Comparison of ENCODE assay signal across 10 cellular contexts in genomic region chr19:55254625-55254977, GRCh38. TPM values are rescaled to one million over a fixed set of nuclear protein-coding genes. Genes with fewer than 3 reads are reported as not detected.
A peak's percentile ranks its signal among the peaks of the same experiment; 100 is the strongest.
DNase-seq lines count a peak whose midpoint lies in the region; ATAC-seq, FAIRE-seq and TF ChIP-seq lines count a peak whose summit lies in the region.
"Had no signal": no experiment of that assay in that cellular context is flagged by ENCODE, and none has a peak within 500 bp of the region (broad histone marks: within the 10 kb centered on the region; RNA-seq: fewer than 3 reads in every experiment).

No MANE protein-coding gene starts in this region.

- H3K27ac Mint-ChIP-seq in effector memory CD8-positive, alpha-beta T cell = peak overlapping the region; percentile 96 to 97

- no peaks in the 10 kb centered on the region for H3K27me3 ChIP-seq in PC-3 (ENCODE audit: low read length)
- H3K27me3 ChIP-seq in skeletal muscle tissue (ENCODE audit: control insufficient read depth in 3 of 3, insufficient read depth in 3 of 3, low read length in 3 of 3) = no peaks in the 10 kb centered on the region
- H3K27me3 ChIP-seq: gastrocnemius medialis had no signal

- no peaks in the 10 kb centered on the region for H3K9me3 Mint-ChIP-seq in effector memory CD8-positive, alpha-beta T cell

- peak overlapping the region; percentile 95 for H3K27ac ChIP-seq in PC-3 (ENCODE audit: low read length)
- H3K27ac ChIP-seq in skeletal muscle tissue (ENCODE audit: low read depth, low read length) = peak overlapping the region; percentile 60
- H3K27ac ChIP-seq: gastrocnemius medialis had no signal

- peaks cover 61% of the 10 kb centered on the region for H4K20me1 ChIP-seq in PC-3 (ENCODE audit: low read length)

- no peak for ATAC-seq in PC-3
- ATAC-seq in effector memory CD8-positive, alpha-beta T cell (replicated peaks) = no peak
- no peak for ATAC-seq in HG02588 (IDR thresholded peaks at IDR 0.05; ENCODE audit: unreplicated experiment)
- ATAC-seq: gastrocnemius medialis had no signal

- H3K4me3 Mint-ChIP-seq in effector memory CD8-positive, alpha-beta T cell = peak overlapping the region; percentile 93 to 96

- H3K36me3 ChIP-seq in PC-3 (ENCODE audit: low read depth, low read length) (peaks cover 6% of the 10 kb centered on the region; the same call in 1 of the 2 replicates), skeletal muscle tissue (ENCODE audit: control insufficient read depth in 3 of 3, insufficient read depth in 3 of 3, low read length in 3 of 3) (peaks cover 0 to 5% (median 4%) of the 10 kb centered on the region in 3 donors)
- H3K36me3 ChIP-seq: gastrocnemius medialis had no signal

- H3K4me1 Mint-ChIP-seq in effector memory CD8-positive, alpha-beta T cell (ENCODE audit: low read depth in 2 of 2) = peaks cover 65 to 73% of the 10 kb centered on the region in 2 donors

- H2AFZ ChIP-seq in PC-3 (ENCODE audit: low read length) = no peak overlapping the region

- peaks cover 60% of the 10 kb centered on the region for H3K4me1 ChIP-seq in PC-3 (ENCODE audit: insufficient read depth, low read length)
- H3K4me1 ChIP-seq in skeletal muscle tissue (ENCODE audit: control insufficient read depth in 3 of 3, insufficient read depth in 3 of 3, low read length in 3 of 3) = peaks cover 53 to 71% (median 60%) of the 10 kb centered on the region in 3 donors

- peak overlapping the region; percentile 97 for H3K9ac ChIP-seq in PC-3 (ENCODE audit: low read length)
- peak overlapping the region; percentile 54 to 94 (median 74) for H3K9ac ChIP-seq in skeletal muscle tissue (ENCODE audit: low read depth in 1 of 3, low read length in 3 of 3)

- CTCF ChIA-PET in PC-3 (lab: Charles Lee) = no interaction called here

- peak overlapping the region; percentile 92 for H3K4me2 ChIP-seq in PC-3 (ENCODE audit: low read length)

- H3K9me2 ChIP-seq in PC-3 (replicated peaks; ENCODE audit: low read length) = no peaks in the 10 kb centered on the region

- FAIRE-seq in HTR-8/SVneo (lab: Jason Lieb, UNC) = no peak

- no TSS peak for BruUV-seq in PC-3 (replicated peaks; lab: Mats Ljungman, UMichigan)

- H3K27me3 Mint-ChIP-seq in effector memory CD8-positive, alpha-beta T cell = no peaks in the 10 kb centered on the region

- intact Hi-C loops in PC-3 (cut with micrococcal nuclease) = no loop called here

- H3K36me3 Mint-ChIP-seq in effector memory CD8-positive, alpha-beta T cell (ENCODE audit: insufficient read depth) = peaks cover 45% of the 10 kb centered on the region

- DNase-seq in GM12865 (ENCODE audit: low read depth) = no peak
- no peak for DNase-seq in PC-3
- no peak for DNase-seq in effector memory CD8-positive, alpha-beta T cell
- DNase-seq in HTR-8/SVneo (ENCODE audit: insufficient read length, low spot score) = no peak
- no peak for DNase-seq in NCI-H774 (lab: John Stamatoyannopoulos, UW)
- DNase-seq: gastrocnemius medialis, HCEC 1CT, retina had no signal

- TF ChIP-seq CTCF in GM12865 (IDR thresholded peaks at IDR 0.05; ENCODE audit: insufficient read depth, low read depth, low read length, missing control alignments) (no peak), PC-3 (conservative IDR thresholded peaks at IDR 0.05; ENCODE audit: low read depth, low read length) (no peak)

- peaks cover 8% of the 10 kb centered on the region for H3F3A ChIP-seq in PC-3 (ENCODE audit: low read length, unreplicated experiment)

- peak overlapping the region; percentile 91 for H3K4me3 ChIP-seq in GM12865 (ENCODE audit: low read depth, low read length)
- H3K4me3 ChIP-seq in PC-3 (ENCODE audit: low read length) = peak overlapping the region; percentile 95
- H3K4me3 ChIP-seq in skeletal muscle tissue (ENCODE audit: low read length in 3 of 3) = peak overlapping the region; percentile 24 to 54 (median 41)

- POLR2A ChIA-PET in PC-3 (lab: Charles Lee; ENCODE audit: unreplicated experiment) = no interaction called here

- H3K79me2 ChIP-seq in PC-3 (ENCODE audit: low read length) = peaks cover 94% of the 10 kb centered on the region

- no peaks in the 10 kb centered on the region for H3K9me3 ChIP-seq in PC-3 (ENCODE audit: low read length)
- H3K9me3 ChIP-seq in skeletal muscle tissue (ENCODE audit: control insufficient read depth in 3 of 3, low read length in 3 of 3) = no peaks in the 10 kb centered on the region
- H3K9me3 ChIP-seq: gastrocnemius medialis had no signal

RNA-seq across cellular contexts. Expression of gene PPP6R1, which starts 4.2 kb away (rescaled TPM):
- total RNA-seq in PC-3 (2014; rRNA removed) (159 and 221 TPM in 2 replicates), skeletal muscle tissue (11.0 TPM)

RNA-seq across cellular contexts. Expression of gene HSPBP1, which starts 25.3 kb away (rescaled TPM):
- 122 and 148 TPM in 2 replicates for total RNA-seq in PC-3 (2014; rRNA removed)
- total RNA-seq in skeletal muscle tissue = 10.4 TPM

RNA-seq across cellular contexts. Expression of gene TMEM86B, which starts 26.0 kb away (rescaled TPM):
- total RNA-seq in PC-3 (2014; rRNA removed) (11.1 and 11.8 TPM in 2 replicates), skeletal muscle tissue (0.52 TPM)

RNA-seq across cellular contexts. Expression of gene BRSK1, which starts 29.2 kb away (rescaled TPM):
- total RNA-seq in PC-3 (2014; rRNA removed) (5.1 and 8.7 TPM in 2 replicates), skeletal muscle tissue (0.52 TPM)
- total RNA-seq: gastrocnemius medialis had no signal

RNA-seq across cellular contexts. Expression of gene PTPRH, which starts 45.3 kb away (rescaled TPM):
- total RNA-seq in PC-3 (2014; rRNA removed) = 8.1 and 10.9 TPM in 2 replicates
- total RNA-seq in skeletal muscle tissue = under 0.01 TPM

Comparison
In these comparisons a context has a peak if more than half of its experiments do, and no peak if none do; other contexts are left out.
1. H3K4me3 ChIP-seq: peak in every context shown above with its lines; median percentile 95 in PC-3; 91 in GM12865; 41 in skeletal muscle tissue.
2. RNA of gene PPP6R1, which starts 4.2 kb away (total RNA-seq): 159 to 221 TPM in PC-3; 11.0 TPM in skeletal muscle tissue (single experiment); every median in the first group is over 10 times any median in the second.
3. RNA of gene HSPBP1, which starts 25.3 kb away (total RNA-seq): 122 to 148 TPM in PC-3; 10.4 TPM in skeletal muscle tissue (single experiment); every median in the first group is over 10 times any median in the second.